Comparison of ENCODE assay signal across 2 cellular contexts in the genomic region with DNA sequence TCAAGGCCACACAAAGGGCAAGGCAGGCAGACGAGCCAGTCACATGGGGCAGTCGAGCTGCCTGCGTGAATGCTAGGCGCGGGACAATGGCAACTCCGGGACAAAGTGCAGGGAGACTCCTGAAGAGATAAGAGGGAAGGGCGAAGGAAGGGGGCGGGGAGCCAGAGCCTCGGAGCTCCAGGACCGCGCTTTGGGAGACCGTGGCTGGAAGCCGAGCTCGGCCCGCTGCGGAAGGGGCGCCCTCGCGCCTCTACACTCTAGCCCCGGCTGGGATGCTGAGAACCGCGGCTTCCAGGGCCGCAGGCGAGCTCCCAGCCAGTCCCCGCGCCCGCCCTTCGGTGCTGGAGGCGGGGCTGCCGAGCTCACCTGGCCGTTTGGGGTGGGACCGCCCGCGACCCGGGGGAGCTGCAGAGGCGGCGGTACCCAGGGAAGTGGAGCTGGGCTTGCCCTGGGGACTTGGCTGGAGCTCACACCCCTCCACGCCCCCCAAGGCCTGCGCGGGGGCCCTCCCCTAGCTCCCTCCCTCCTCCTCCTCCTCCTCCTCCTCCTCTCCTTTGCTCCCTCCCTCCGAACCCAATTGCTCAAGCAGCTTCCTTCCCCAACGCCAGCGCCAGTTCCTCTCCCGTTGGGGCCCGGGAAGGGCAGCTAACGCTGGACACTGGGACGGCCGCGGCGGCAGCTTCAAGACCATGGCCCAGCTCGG.
TF ChIP-seq lines count a peak whose summit lies in the region.

A gene with protein sequence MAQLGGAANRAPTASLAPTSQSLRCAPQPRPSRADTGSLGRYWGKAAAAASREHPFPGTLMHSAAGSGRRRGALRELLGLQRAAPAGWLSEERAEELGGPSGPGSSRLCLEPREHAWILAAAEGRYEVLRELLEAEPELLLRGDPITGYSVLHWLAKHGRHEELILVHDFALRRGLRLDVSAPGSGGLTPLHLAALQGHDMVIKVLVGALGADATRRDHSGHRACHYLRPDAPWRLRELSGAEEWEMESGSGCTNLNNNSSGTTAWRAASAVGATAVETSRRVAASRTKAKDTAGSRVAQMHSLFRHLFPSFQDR (plus strand): TSS at position 610 of the 703 bp plus-strand sequence. CDS start 80 bp downstream, at position 690.

TF ChIP-seq in WTC11, 78 proteins besides CTCF, POLR2A, EP300 and RAD21 (continued from another document):
- no peak for TF ChIP-seq RORB (CRISPR knock-in tag; IDR thresholded peaks at IDR 0.05)
- TF ChIP-seq, protein P1, sequence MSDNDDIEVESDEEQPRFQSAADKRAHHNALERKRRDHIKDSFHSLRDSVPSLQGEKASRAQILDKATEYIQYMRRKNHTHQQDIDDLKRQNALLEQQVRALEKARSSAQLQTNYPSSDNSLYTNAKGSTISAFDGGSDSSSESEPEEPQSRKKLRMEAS (CRISPR knock-in tag; IDR thresholded peaks at IDR 0.05) = peak; percentile 38; the same call in 1 of the 2 replicates
- TF ChIP-seq, protein P2, sequence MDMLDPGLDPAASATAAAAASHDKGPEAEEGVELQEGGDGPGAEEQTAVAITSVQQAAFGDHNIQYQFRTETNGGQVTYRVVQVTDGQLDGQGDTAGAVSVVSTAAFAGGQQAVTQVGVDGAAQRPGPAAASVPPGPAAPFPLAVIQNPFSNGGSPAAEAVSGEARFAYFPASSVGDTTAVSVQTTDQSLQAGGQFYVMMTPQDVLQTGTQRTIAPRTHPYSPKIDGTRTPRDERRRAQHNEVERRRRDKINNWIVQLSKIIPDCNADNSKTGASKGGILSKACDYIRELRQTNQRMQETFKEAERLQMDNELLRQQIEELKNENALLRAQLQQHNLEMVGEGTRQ (CRISPR knock-in tag; IDR thresholded peaks at IDR 0.05) = peak; percentile 74
- TF ChIP-seq GABPB1 (CRISPR knock-in tag; IDR thresholded peaks at IDR 0.05) = no peak
- no peak for TF ChIP-seq NFATC4 (CRISPR knock-in tag; IDR thresholded peaks at IDR 0.05)
- no peak for TF ChIP-seq ZNF423 (CRISPR knock-in tag; IDR thresholded peaks at IDR 0.05)
- TF ChIP-seq, protein P3, sequence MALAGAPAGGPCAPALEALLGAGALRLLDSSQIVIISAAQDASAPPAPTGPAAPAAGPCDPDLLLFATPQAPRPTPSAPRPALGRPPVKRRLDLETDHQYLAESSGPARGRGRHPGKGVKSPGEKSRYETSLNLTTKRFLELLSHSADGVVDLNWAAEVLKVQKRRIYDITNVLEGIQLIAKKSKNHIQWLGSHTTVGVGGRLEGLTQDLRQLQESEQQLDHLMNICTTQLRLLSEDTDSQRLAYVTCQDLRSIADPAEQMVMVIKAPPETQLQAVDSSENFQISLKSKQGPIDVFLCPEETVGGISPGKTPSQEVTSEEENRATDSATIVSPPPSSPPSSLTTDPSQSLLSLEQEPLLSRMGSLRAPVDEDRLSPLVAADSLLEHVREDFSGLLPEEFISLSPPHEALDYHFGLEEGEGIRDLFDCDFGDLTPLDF (CRISPR knock-in tag; IDR thresholded peaks at IDR 0.05) = no peak
- TF ChIP-seq TP53 (CRISPR knock-in tag; IDR thresholded peaks at IDR 0.05) = no peak
- TF ChIP-seq GRHL2 (CRISPR knock-in tag; IDR thresholded peaks at IDR 0.05; ENCODE audit: insufficient replicate concordance, severe bottlenecking) = no peak
- TF ChIP-seq, protein P4, sequence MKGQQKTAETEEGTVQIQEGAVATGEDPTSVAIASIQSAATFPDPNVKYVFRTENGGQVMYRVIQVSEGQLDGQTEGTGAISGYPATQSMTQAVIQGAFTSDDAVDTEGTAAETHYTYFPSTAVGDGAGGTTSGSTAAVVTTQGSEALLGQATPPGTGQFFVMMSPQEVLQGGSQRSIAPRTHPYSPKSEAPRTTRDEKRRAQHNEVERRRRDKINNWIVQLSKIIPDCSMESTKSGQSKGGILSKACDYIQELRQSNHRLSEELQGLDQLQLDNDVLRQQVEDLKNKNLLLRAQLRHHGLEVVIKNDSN (CRISPR knock-in tag; IDR thresholded peaks at IDR 0.05) = peak; percentile 69
- TF ChIP-seq, protein P5, sequence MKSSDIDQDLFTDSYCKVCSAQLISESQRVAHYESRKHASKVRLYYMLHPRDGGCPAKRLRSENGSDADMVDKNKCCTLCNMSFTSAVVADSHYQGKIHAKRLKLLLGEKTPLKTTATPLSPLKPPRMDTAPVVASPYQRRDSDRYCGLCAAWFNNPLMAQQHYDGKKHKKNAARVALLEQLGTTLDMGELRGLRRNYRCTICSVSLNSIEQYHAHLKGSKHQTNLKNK (CRISPR knock-in tag; IDR thresholded peaks at IDR 0.05) = no peak
- no peak for TF ChIP-seq NR1H2 (CRISPR knock-in tag; IDR thresholded peaks at IDR 0.05)
- no peak for TF ChIP-seq FOXK1 (CRISPR knock-in tag; IDR thresholded peaks at IDR 0.05)
- TF ChIP-seq, protein P6, sequence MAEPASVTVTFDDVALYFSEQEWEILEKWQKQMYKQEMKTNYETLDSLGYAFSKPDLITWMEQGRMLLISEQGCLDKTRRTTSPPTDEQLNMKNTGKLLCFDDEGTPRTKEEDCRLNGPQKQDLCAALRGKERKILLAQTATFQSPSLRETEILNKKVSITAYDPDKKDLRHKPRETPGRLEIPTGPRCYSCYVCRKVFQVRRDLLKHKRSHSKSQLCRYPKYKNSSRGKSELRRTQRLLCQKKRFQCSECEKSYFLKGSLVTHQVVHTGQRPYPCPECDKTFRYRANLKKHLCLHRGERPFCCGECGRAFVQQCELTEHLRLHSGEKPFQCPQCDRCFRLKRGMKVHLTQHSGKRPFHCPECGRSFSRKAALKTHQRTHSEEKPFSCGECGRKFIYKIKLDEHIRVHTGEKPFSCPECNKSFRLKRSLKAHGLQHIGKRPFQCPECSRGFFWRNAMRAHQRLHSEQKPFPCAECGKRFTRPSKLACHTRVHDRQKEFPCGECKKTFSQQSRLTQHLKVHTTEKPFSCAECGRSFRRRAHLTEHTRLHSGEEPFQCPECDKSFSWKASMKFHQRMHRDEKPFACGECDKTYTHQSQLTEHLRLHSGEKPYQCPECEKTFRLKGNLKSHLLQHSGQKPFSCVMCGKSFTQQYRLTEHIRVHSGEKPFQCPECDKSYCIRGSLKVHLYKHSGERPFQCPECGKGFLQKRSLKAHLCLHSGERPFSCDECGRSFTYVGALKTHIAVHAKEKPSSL (CRISPR knock-in tag; conservative IDR thresholded peaks at IDR 0.05) = no peak
- TF ChIP-seq, protein P7, sequence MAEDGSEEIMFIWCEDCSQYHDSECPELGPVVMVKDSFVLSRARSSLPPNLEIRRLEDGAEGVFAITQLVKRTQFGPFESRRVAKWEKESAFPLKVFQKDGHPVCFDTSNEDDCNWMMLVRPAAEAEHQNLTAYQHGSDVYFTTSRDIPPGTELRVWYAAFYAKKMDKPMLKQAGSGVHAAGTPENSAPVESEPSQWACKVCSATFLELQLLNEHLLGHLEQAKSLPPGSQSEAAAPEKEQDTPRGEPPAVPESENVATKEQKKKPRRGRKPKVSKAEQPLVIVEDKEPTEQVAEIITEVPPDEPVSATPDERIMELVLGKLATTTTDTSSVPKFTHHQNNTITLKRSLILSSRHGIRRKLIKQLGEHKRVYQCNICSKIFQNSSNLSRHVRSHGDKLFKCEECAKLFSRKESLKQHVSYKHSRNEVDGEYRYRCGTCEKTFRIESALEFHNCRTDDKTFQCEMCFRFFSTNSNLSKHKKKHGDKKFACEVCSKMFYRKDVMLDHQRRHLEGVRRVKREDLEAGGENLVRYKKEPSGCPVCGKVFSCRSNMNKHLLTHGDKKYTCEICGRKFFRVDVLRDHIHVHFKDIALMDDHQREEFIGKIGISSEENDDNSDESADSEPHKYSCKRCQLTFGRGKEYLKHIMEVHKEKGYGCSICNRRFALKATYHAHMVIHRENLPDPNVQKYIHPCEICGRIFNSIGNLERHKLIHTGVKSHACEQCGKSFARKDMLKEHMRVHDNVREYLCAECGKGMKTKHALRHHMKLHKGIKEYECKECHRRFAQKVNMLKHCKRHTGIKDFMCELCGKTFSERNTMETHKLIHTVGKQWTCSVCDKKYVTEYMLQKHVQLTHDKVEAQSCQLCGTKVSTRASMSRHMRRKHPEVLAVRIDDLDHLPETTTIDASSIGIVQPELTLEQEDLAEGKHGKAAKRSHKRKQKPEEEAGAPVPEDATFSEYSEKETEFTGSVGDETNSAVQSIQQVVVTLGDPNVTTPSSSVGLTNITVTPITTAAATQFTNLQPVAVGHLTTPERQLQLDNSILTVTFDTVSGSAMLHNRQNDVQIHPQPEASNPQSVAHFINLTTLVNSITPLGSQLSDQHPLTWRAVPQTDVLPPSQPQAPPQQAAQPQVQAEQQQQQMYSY (CRISPR knock-in tag; IDR thresholded peaks at IDR 0.05) = no peak

TF ChIP-seq in endothelial cell of umbilical vein, 7 proteins besides CTCF, POLR2A, EP300 and RAD21 (continued from another document):
- TF ChIP-seq POLR2AphosphoS5 (IDR thresholded peaks at IDR 0.05; ENCODE audit: insufficient read depth, low read depth, low read length) = no peak
- no peak for TF ChIP-seq MYC (IDR thresholded peaks at IDR 0.05; ENCODE audit: low read depth, low read length)
